Comparison of ENCODE assay signal across 8 cellular contexts in the genomic region with DNA sequence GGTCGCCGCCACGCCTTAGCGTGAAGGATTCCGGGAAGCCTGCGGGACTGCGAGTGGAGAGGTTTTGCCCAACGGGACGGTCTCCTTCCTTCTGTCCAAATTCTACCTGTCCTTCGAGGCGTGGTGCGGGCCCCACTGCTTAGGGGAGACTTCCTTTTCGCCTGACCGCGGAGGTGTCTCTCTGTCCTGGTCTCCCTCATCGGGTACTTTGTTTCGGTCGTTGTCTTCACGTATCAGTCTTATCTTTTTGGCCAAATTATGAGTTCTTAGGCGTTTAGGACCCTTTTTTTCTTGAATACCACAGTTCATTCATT. TPM values are rescaled to one million over a fixed set of nuclear protein-coding genes. Genes with fewer than 3 reads are reported as not detected.
DNase-seq lines count a peak whose midpoint lies in the region; ATAC-seq, FAIRE-seq and TF ChIP-seq lines count a peak whose summit lies in the region.

No MANE protein-coding gene starts in this region.

- FAIRE-seq in GM12891 (lab: Jason Lieb, UNC), result no peak

- DNase-seq in NB4 (ENCODE audit: low read depth), result no peak
- DNase-seq in epithelial cell of prostate (ENCODE audit: low read depth, low spot score), result no peak
- no peak for DNase-seq in retinal pigment epithelial cell (ENCODE audit: low read depth)
- DNase-seq in dedifferentiated amniotic fluid mesenchymal stem cell (ENCODE audit: extremely low spot score), result no peak
- DNase-seq in NOMO-1 treated with DMSO at 0.1 percent for 48 hours (lab: John Stamatoyannopoulos, UW; ENCODE audit: unreplicated experiment), result no peak
- no peak for DNase-seq in GM12891 (ENCODE audit: insufficient read length, low spot score)
- DNase-seq in GM20000 (ENCODE audit: low spot score), result no peak

- H3K27ac ChIP-seq in epithelial cell of prostate, result peak overlapping the region; percentile 46

- ATAC-seq in GM19455 (IDR thresholded peaks at IDR 0.05; ENCODE audit: unreplicated experiment), result peak; percentile 5

- TF ChIP-seq POLR2A in NB4 (IDR thresholded peaks at IDR 0.05; ENCODE audit: extremely low read depth, insufficient read length) (no peak), GM12891 (IDR thresholded peaks at IDR 0.05; ENCODE audit: low read depth, low read length) (no peak)

- TF ChIP-seq CTCF in NB4 (IDR thresholded peaks at IDR 0.05; ENCODE audit: low read depth, low read length) (no peak), retinal pigment epithelial cell (conservative IDR thresholded peaks at IDR 0.05; ENCODE audit: low read depth, low read length) (no peak), GM20000 (IDR thresholded peaks at IDR 0.05; ENCODE audit: extremely low read depth, missing control alignments) (no peak)

- H3K4me3 ChIP-seq in NB4 (ENCODE audit: low read depth, low read length) (peak overlapping the region; percentile 87), retinal pigment epithelial cell (ENCODE audit: low read length) (peak overlapping the region; percentile 88)

TF ChIP-seq in GM12891, 5 proteins besides CTCF, POLR2A, EP300 and RAD21:
- no peak for TF ChIP-seq POLR2AphosphoS5 (IDR thresholded peaks at IDR 0.05; ENCODE audit: low read depth, low read length)
- no peak for TF ChIP-seq POU2F2 (IDR thresholded peaks at IDR 0.05; ENCODE audit: low read depth, low read length)
- no peak for TF ChIP-seq PAX5 (IDR thresholded peaks at IDR 0.05; ENCODE audit: insufficient read depth, low read length, severe bottlenecking)
- TF ChIP-seq TAF1 (IDR thresholded peaks at IDR 0.05; ENCODE audit: low read depth, low read length), result no peak
- TF ChIP-seq SPI1 (IDR thresholded peaks at IDR 0.05; ENCODE audit: low read depth, low read length), result no peak
TF ChIP-seq in GM12891: peak in this region for 0.

RNA-seq across cellular contexts. Expression of a gene that starts 0.4 kb away (rescaled TPM):
- 9.4 TPM for polyA plus RNA-seq in GM12891 (2012; ENCODE audit: low read depth, missing spikeins)

RNA-seq across cellular contexts. Expression of a gene that starts 14.6 kb away (rescaled TPM):
- polyA plus RNA-seq in GM12891 (2012; ENCODE audit: low read depth, missing spikeins), result 3.7 TPM

RNA-seq across cellular contexts. Expression of a gene that starts 20.1 kb away (rescaled TPM):
- polyA plus RNA-seq in GM12891 (2012; ENCODE audit: low read depth, missing spikeins), result 14.3 TPM

RNA-seq across cellular contexts. Expression of a gene that starts 27.1 kb away (rescaled TPM):
- not detected for polyA plus RNA-seq in GM12891 (2012; ENCODE audit: low read depth, missing spikeins)

RNA-seq across cellular contexts. Expression of a gene that starts 37.1 kb away (rescaled TPM):
- 31.2 TPM for polyA plus RNA-seq in GM12891 (2012; ENCODE audit: low read depth, missing spikeins)
